Comparison of ENCODE assay signal across 1 cellular context in genomic region chrX:73842541-73843234, GRCh38.
TF ChIP-seq lines count a peak whose summit lies in the region.

No MANE protein-coding gene starts in this region.

TF ChIP-seq in HEK293, 187 proteins besides CTCF, POLR2A, EP300 and RAD21 (continued from another document):
- TF ChIP-seq ZNF785 (tag by site-specific recombination; IDR thresholded peaks at IDR 0.05), result no peak
- peak; percentile 83 for TF ChIP-seq PRDM1 (tag by site-specific recombination; IDR thresholded peaks at IDR 0.05)
- TF ChIP-seq WT1 (tag by site-specific recombination; IDR thresholded peaks at IDR 0.05), result no peak
- TF ChIP-seq OSR2 (tag by site-specific recombination; IDR thresholded peaks at IDR 0.05), result peak; percentile 33; the same call in 1 of the 2 replicates
- TF ChIP-seq BCL6B (tag by site-specific recombination; IDR thresholded peaks at IDR 0.05), result no peak
- peak; percentile 36; the same call in 1 of the 2 replicates for TF ChIP-seq ZNF692 (tag by site-specific recombination; IDR thresholded peaks at IDR 0.05)
- no peak; the same call in 1 of the 2 replicates for TF ChIP-seq REPIN1 (tag by site-specific recombination; IDR thresholded peaks at IDR 0.05; ENCODE audit: low read depth)
- no peak for TF ChIP-seq YY1 (tag by site-specific recombination; IDR thresholded peaks at IDR 0.05)
- TF ChIP-seq FEZF1 (tag by site-specific recombination; IDR thresholded peaks at IDR 0.05), result peak; percentile 74
- no peak for TF ChIP-seq KLF8 (tag by site-specific recombination; IDR thresholded peaks at IDR 0.05)
- TF ChIP-seq ZNF140 (tag by site-specific recombination; IDR thresholded peaks at IDR 0.05), result no peak
- TF ChIP-seq ZNF19 (tag by site-specific recombination; IDR thresholded peaks at IDR 0.05; ENCODE audit: low read depth), result no peak
- TF ChIP-seq TRIM28 (IDR thresholded peaks at IDR 0.05; ENCODE audit: borderline replicate concordance, low read length), result no peak
- TF ChIP-seq ZNF341 (tag by site-specific recombination; IDR thresholded peaks at IDR 0.05; ENCODE audit: low read depth), result peak; percentile 70
- TF ChIP-seq ZNF639 (tag by site-specific recombination; IDR thresholded peaks at IDR 0.05), result no peak
- peak; percentile 77 for TF ChIP-seq ZBTB20 (tag by site-specific recombination; IDR thresholded peaks at IDR 0.05)
- TF ChIP-seq ZNF2 (tag by site-specific recombination; IDR thresholded peaks at IDR 0.05), result 0 out of 2 replicates have a peak, but pooled peaks have one; percentile 19
- TF ChIP-seq ZNF580 (tag by site-specific recombination; IDR thresholded peaks at IDR 0.05), result peak; percentile 10; the same call in 1 of the 2 replicates
- no peak for TF ChIP-seq ZNF324 (tag by site-specific recombination; IDR thresholded peaks at IDR 0.05)
- TF ChIP-seq ZEB2 (tag by site-specific recombination; IDR thresholded peaks at IDR 0.05), result peak; percentile 86
- TF ChIP-seq ZNF600 (tag by site-specific recombination; IDR thresholded peaks at IDR 0.05), result peak; percentile 81
- no peak for TF ChIP-seq KLF9 (tag by site-specific recombination; IDR thresholded peaks at IDR 0.05; ENCODE audit: low read depth)
- 0 out of 2 replicates have a peak, but pooled peaks have one; percentile 54 for TF ChIP-seq SP3 (tag by site-specific recombination; IDR thresholded peaks at IDR 0.05)
- no peak for TF ChIP-seq ZNF211 (tag by site-specific recombination; IDR thresholded peaks at IDR 0.05; ENCODE audit: low read depth)
- no peak for TF ChIP-seq ZFHX2 (tag by site-specific recombination; conservative IDR thresholded peaks at IDR 0.05)
- peak; percentile 21; the same call in 1 of the 2 replicates for TF ChIP-seq SP2 (tag by site-specific recombination; IDR thresholded peaks at IDR 0.05)
- no peak for TF ChIP-seq ZNF280D (tag by site-specific recombination; IDR thresholded peaks at IDR 0.05)
- TF ChIP-seq IKZF3 (tag by site-specific recombination; IDR thresholded peaks at IDR 0.05), result peak; percentile 73
- TF ChIP-seq ZIC2 (tag by site-specific recombination; IDR thresholded peaks at IDR 0.05), result no peak
- TF ChIP-seq ZNF214 (tag by site-specific recombination; IDR thresholded peaks at IDR 0.05; ENCODE audit: borderline replicate concordance), result no peak
- TF ChIP-seq ZNF223 (tag by site-specific recombination; IDR thresholded peaks at IDR 0.05), result no peak
- no peak for TF ChIP-seq ZNF112 (tag by site-specific recombination; IDR thresholded peaks at IDR 0.05)
- peak; percentile 64 for TF ChIP-seq ZXDB (tag by site-specific recombination; IDR thresholded peaks at IDR 0.05)
- no peak for TF ChIP-seq HOXC10 (CRISPR knock-in tag; IDR thresholded peaks at IDR 0.05)
- TF ChIP-seq ZNF23 (tag by site-specific recombination; IDR thresholded peaks at IDR 0.05; ENCODE audit: borderline replicate concordance), result no peak
- no peak for TF ChIP-seq ZNF292 (tag by site-specific recombination; IDR thresholded peaks at IDR 0.05; ENCODE audit: borderline replicate concordance, low read depth)
- TF ChIP-seq ZSCAN18 (tag by site-specific recombination; IDR thresholded peaks at IDR 0.05), result no peak
- no peak for TF ChIP-seq PRDM2 (tag by site-specific recombination; IDR thresholded peaks at IDR 0.05; ENCODE audit: borderline replicate concordance)
- TF ChIP-seq ZFP41 (tag by site-specific recombination; IDR thresholded peaks at IDR 0.05; ENCODE audit: borderline replicate concordance), result no peak
- no peak for TF ChIP-seq ZNF624 (tag by site-specific recombination; IDR thresholded peaks at IDR 0.05)
- TF ChIP-seq PRDM10 (tag by site-specific recombination; IDR thresholded peaks at IDR 0.05), result peak; percentile 75
- no peak for TF ChIP-seq ZNF488 (tag by site-specific recombination; IDR thresholded peaks at IDR 0.05)
- peak; percentile 46; the same call in 1 of the 2 replicates for TF ChIP-seq ZNF660 (tag by site-specific recombination; IDR thresholded peaks at IDR 0.05)
- no peak for TF ChIP-seq ZNF202 (tag by site-specific recombination; IDR thresholded peaks at IDR 0.05; ENCODE audit: borderline replicate concordance)
